9 cellular contexts compared by ENCODE assay signal in genomic region chr15:81303241-81304225, GRCh38.
DNase-seq lines count a peak whose midpoint lies in the region; ATAC-seq lines count a peak whose summit lies in the region.
"Had no signal": no experiment of that assay in that cellular context is flagged by ENCODE, and none has a peak within 500 bp of the region (broad histone marks: within the 10 kb centered on the region; RNA-seq: fewer than 3 reads in every experiment).

No MANE protein-coding gene starts in this region.

- H3K27me3 Mint-ChIP-seq in stimulated activated naive B cell treated with anti-CD40 and anti-IgM and Interleukin-4, amounts not matched to agents 10 μg/mL and 1 μg/mL and 100 μg/mL, for 72 hours = no peaks in the 10 kb centered on the region

- peak; percentile 10 to 14 for ATAC-seq in activated CD4-positive, CD25-positive, alpha-beta regulatory T cell treated with anti-CD3 and anti-CD28 coated beads, Interleukin-2, amount 50 U/mL, for 24 hours
- no peak for ATAC-seq in stimulated activated naive B cell treated with anti-CD40 and anti-IgM and Interleukin-4, amounts not matched to agents 10 μg/mL and 1 μg/mL and 100 μg/mL, for 72 hours (replicated peaks)
- no peak for ATAC-seq in GM21529 (IDR thresholded peaks at IDR 0.05; ENCODE audit: unreplicated experiment)
- ATAC-seq in HG03571 (IDR thresholded peaks at IDR 0.05; ENCODE audit: unreplicated experiment) = no peak
- ATAC-seq in GM19023 (IDR thresholded peaks at IDR 0.05; ENCODE audit: unreplicated experiment) = no peak

- no peaks in the 10 kb centered on the region for H3K9me3 Mint-ChIP-seq in stimulated activated naive B cell treated with anti-CD40 and anti-IgM and Interleukin-4, amounts not matched to agents 10 μg/mL and 1 μg/mL and 100 μg/mL, for 72 hours

- no peak for DNase-seq in activated CD4-positive, CD25-positive, alpha-beta regulatory T cell (lab: John Stamatoyannopoulos, UW)
- peak; percentile 31 for DNase-seq in activated CD4-positive, CD25-positive, alpha-beta regulatory T cell treated with anti-CD3 and anti-CD28 coated beads, Interleukin-2, amount 50 U/mL, for 72 hours
- DNase-seq in globus pallidus (ENCODE audit: low spot score) = peak; percentile 31
- DNase-seq in stimulated activated naive B cell treated with anti-CD40 and anti-IgM and Interleukin-4, amounts not matched to agents 10 μg/mL and 1 μg/mL and 100 μg/mL, for 72 hours = no peak
- DNase-seq: NCI-H524 treated with DMSO at 0.1 percent for 48 hours had no signal

- H3K4me1 Mint-ChIP-seq in stimulated activated naive B cell treated with anti-CD40 and anti-IgM and Interleukin-4, amounts not matched to agents 10 μg/mL and 1 μg/mL and 100 μg/mL, for 72 hours = peaks cover 63 to 90% of the 10 kb centered on the region in 2 donors

- H3K36me3 Mint-ChIP-seq in stimulated activated naive B cell treated with anti-CD40 and anti-IgM and Interleukin-4, amounts not matched to agents 10 μg/mL and 1 μg/mL and 100 μg/mL, for 72 hours = peaks cover 69 to 91% of the 10 kb centered on the region in 2 donors

- peak overlapping the region; percentile 70 to 77 for H3K4me3 Mint-ChIP-seq in stimulated activated naive B cell treated with anti-CD40 and anti-IgM and Interleukin-4, amounts not matched to agents 10 μg/mL and 1 μg/mL and 100 μg/mL, for 72 hours

- H3K27ac Mint-ChIP-seq in stimulated activated naive B cell treated with anti-CD40 and anti-IgM and Interleukin-4, amounts not matched to agents 10 μg/mL and 1 μg/mL and 100 μg/mL, for 72 hours = peak overlapping the region; percentile 97

Comparison
In these comparisons a context has a peak if more than half of its experiments do, and no peak if none do; other contexts are left out.
1. DNase-seq: peak in activated CD4-positive, CD25-positive, alpha-beta regulatory T cell treated with anti-CD3 and anti-CD28 coated beads, Interleukin-2, amount 50 U/mL, for 72 hours (single experiment) and globus pallidus (single experiment); none in activated CD4-positive, CD25-positive, alpha-beta regulatory T cell (0 of 4) and stimulated activated naive B cell treated with anti-CD40 and anti-IgM and Interleukin-4, amounts not matched to agents 10 μg/mL and 1 μg/mL and 100 μg/mL, for 72 hours (single experiment).
2. ATAC-seq: peak in activated CD4-positive, CD25-positive, alpha-beta regulatory T cell treated with anti-CD3 and anti-CD28 coated beads, Interleukin-2, amount 50 U/mL, for 24 hours (2 of 2); none in stimulated activated naive B cell treated with anti-CD40 and anti-IgM and Interleukin-4, amounts not matched to agents 10 μg/mL and 1 μg/mL and 100 μg/mL, for 72 hours (0 of 2), GM21529 (single experiment), HG03571 (single experiment) and GM19023 (single experiment).